In the genomic region with DNA sequence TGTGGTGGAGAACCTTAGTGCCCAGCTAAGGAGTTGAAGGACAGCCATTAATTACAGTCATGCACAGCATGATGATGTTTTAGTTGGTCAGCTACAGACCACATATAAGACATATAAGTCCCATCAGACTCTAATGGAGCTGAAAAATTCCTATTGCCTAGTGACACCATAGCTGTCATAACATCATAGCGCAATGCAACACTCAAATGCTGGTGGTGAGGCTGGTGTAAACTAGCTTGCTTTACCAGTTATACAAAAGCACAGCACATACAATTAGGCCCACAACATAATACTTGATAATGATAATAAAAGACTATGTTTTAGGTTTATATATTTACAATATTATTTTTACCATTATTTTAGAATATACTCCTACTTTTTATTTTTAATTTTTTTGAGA, we compare ENCODE assay signal across 21 cellular contexts. TPM values are rescaled to one million over a fixed set of nuclear protein-coding genes. Genes with fewer than 3 reads are reported as not detected.
DNase-seq lines count a peak whose midpoint lies in the region; ATAC-seq and TF ChIP-seq lines count a peak whose summit lies in the region.
"Had no signal": no experiment of that assay in that cellular context is flagged by ENCODE, and none has a peak within 500 bp of the region (broad histone marks: within the 10 kb centered on the region; RNA-seq: fewer than 3 reads in every experiment).

No MANE protein-coding gene starts in this region.

- H4K20me1 ChIP-seq in IMR-90 (ENCODE audit: insufficient read depth, low read length): no peaks in the 10 kb centered on the region

- H3K9me3 ChIP-seq in left ventricle myocardium inferior (replicated peaks) (no peaks in the 10 kb centered on the region), IMR-90 (ENCODE audit: control insufficient read depth, insufficient read depth, low read length) (no peaks in the 10 kb centered on the region), gastrocnemius medialis (no peaks in the 10 kb centered on the region)
- H3K9me3 ChIP-seq in effector memory CD4-positive, alpha-beta T cell (ENCODE audit: control insufficient read depth, low read length): no peaks in the 10 kb centered on the region
- H3K9me3 ChIP-seq: SJSA1 had no signal

- dilution Hi-C loops in IMR-90 (cut with HindIII; ENCODE audit: low sequenced_read_pairs, unreplicated experiment): no loop called here

- DNase-seq in left ventricle myocardium inferior: no peak
- no peak for DNase-seq in Right ventricle myocardium inferior (ENCODE audit: missing footprints)
- no peak for DNase-seq in IMR-90
- peak; percentile 10 for DNase-seq in left lobe of liver (ENCODE audit: low spot score)
- no peak for DNase-seq in gastrocnemius medialis
- no peak for DNase-seq in effector memory CD4-positive, alpha-beta T cell
- no peak for DNase-seq in NCI-H774 (lab: John Stamatoyannopoulos, UW)
- DNase-seq: Calu3, DMS79 treated with DMSO at 0.1 percent for 48 hours, GF-D8, Karpas-422, NCI-H1105, NCI-H1436 treated with DMSO at 0.1 percent for 48 hours, NCI-H187 treated with DMSO at 0.1 percent for 48 hours, NCI-H2171 treated with DMSO at 0.1 percent for 48 hours, NCI-H524, NCI-H748 treated with DMSO at 0.1 percent for 48 hours, PC-3 had no signal

- no peak overlapping the region for H3K56ac ChIP-seq in IMR-90 (ENCODE audit: extremely low read depth, insufficient read depth, low read length)

- no peak overlapping the region for H2AFZ ChIP-seq in IMR-90 (replicated peaks; ENCODE audit: low read length, poor library complexity)

- H3K9me1 ChIP-seq in IMR-90 (ENCODE audit: insufficient read depth, low read length): peaks cover 3% of the 10 kb centered on the region

- H3K27me3 ChIP-seq in left ventricle myocardium inferior (ENCODE audit: low read depth) (peaks cover 11% of the 10 kb centered on the region), IMR-90 (ENCODE audit: control insufficient read depth, insufficient read depth, low read length) (no peaks in the 10 kb centered on the region), gastrocnemius medialis (no peaks in the 10 kb centered on the region)
- no peaks in the 10 kb centered on the region for H3K27me3 ChIP-seq in effector memory CD4-positive, alpha-beta T cell (replicated peaks; ENCODE audit: control insufficient read depth, insufficient read depth, low read length, poor library complexity, severe bottlenecking)
- H3K27me3 ChIP-seq: SJSA1 had no signal

- H2BK5ac ChIP-seq in IMR-90 (ENCODE audit: low read depth, low read length, poor library complexity, severe bottlenecking): no peak overlapping the region

- TF ChIP-seq CTCF in left ventricle myocardium inferior (IDR thresholded peaks at IDR 0.05; ENCODE audit: borderline replicate concordance) (no peak), IMR-90 (conservative IDR thresholded peaks at IDR 0.05; ENCODE audit: low read depth, low read length) (no peak), gastrocnemius medialis (IDR thresholded peaks at IDR 0.05 in 4 of 5, conservative IDR thresholded peaks at IDR 0.05 in 1 of 5) (no peak)

- H2AK9ac ChIP-seq in IMR-90 (replicated peaks; ENCODE audit: low read depth, low read length, poor library complexity): no peak overlapping the region

- H2AK5ac ChIP-seq in IMR-90 (ENCODE audit: low read depth, low read length): peak overlapping the region; percentile 33; the same call in 1 of the 2 replicates

- ATAC-seq in Right ventricle myocardium inferior (no peak), IMR-90 (ENCODE audit: low read depth) (no peak), left lobe of liver (no peak), gastrocnemius medialis (no peak), GM21515 (IDR thresholded peaks at IDR 0.05; ENCODE audit: unreplicated experiment) (no peak)
- ATAC-seq: HCT116, PC-3 had no signal

- no peak overlapping the region for H3K4ac ChIP-seq in IMR-90 (ENCODE audit: low read depth, low read length)

- no TSS peak for BruUV-seq in IMR-90 (replicated peaks; lab: Mats Ljungman, UMichigan)

- H3K4me1 ChIP-seq in left ventricle myocardium inferior: peaks cover 69% of the 10 kb centered on the region
- H3K4me1 ChIP-seq in IMR-90 (ENCODE audit: control insufficient read depth, insufficient read depth, low read length): peaks cover 1% of the 10 kb centered on the region; the same call in 1 of the 2 replicates
- peaks cover 28 to 37% of the 10 kb centered on the region in 2 donors for H3K4me1 ChIP-seq in gastrocnemius medialis
- H3K4me1 ChIP-seq in effector memory CD4-positive, alpha-beta T cell (ENCODE audit: control insufficient read depth, insufficient read depth, low read length, poor library complexity, severe bottlenecking): peaks cover 5% of the 10 kb centered on the region

- no peak overlapping the region for H2BK120ac ChIP-seq in IMR-90 (ENCODE audit: low read depth, low read length)

- H3K4me3 ChIP-seq in left ventricle myocardium inferior (peak overlapping the region; percentile 6), IMR-90 (ENCODE audit: insufficient read depth, low read depth, low read length) (no peak overlapping the region), gastrocnemius medialis (no peak overlapping the region)
- H3K4me3 ChIP-seq in effector memory CD4-positive, alpha-beta T cell (ENCODE audit: insufficient read depth, low read depth, low read length, poor library complexity, severe bottlenecking): no peak overlapping the region
- H3K4me3 ChIP-seq: SJSA1 had no signal

- intact Hi-C loops in left ventricle myocardium inferior (cut with micrococcal nuclease) (no loop called here), Right ventricle myocardium inferior (cut with DNase I) (no loop called here), IMR-90 (cut with micrococcal nuclease) (no loop called here), gastrocnemius medialis (cut with DNase I; ENCODE audit: low total_unique reads) (loop anchor here (5.0 kb wide), 1 partner anchor 140 kb away; no protein-coding TSS in a partner anchor)

- POLR2A ChIA-PET in IMR-90 (lab: Charles Lee; ENCODE audit: unreplicated experiment): no interaction called here

- H3K27ac ChIP-seq in left ventricle myocardium inferior (replicated peaks) (peak overlapping the region; percentile 77), IMR-90 (ENCODE audit: insufficient read depth, low read length) (peak overlapping the region; percentile 54; the same call in 1 of the 2 replicates), gastrocnemius medialis (peak overlapping the region; percentile 12 to 73 (median 68))
- H3K27ac ChIP-seq in effector memory CD4-positive, alpha-beta T cell (ENCODE audit: insufficient read depth, low read length, poor library complexity, severe bottlenecking): no peak overlapping the region
- H3K27ac ChIP-seq: SJSA1 had no signal

- WGBS in IMR-90 (ENCODE audit: extremely low coverage in 2 of 2, insufficient read length in 1 of 2), 2 experiments: no CpG with 5 or more reads among the region's 1 CpG

- 0 out of 2 replicates have a peak overlapping the region, but pooled peaks have one; percentile 1 for H3K14ac ChIP-seq in IMR-90 (replicated peaks; ENCODE audit: low read depth, low read length)

- H4K91ac ChIP-seq in IMR-90 (ENCODE audit: insufficient read depth, low read depth, low read length): no peak overlapping the region

- TF ChIP-seq RAD21 in IMR-90 (IDR thresholded peaks at IDR 0.05; ENCODE audit: low read length): no peak

- H4K5ac ChIP-seq in IMR-90 (ENCODE audit: low read depth, low read length): no peak overlapping the region

- no peak overlapping the region for H2BK20ac ChIP-seq in IMR-90 (ENCODE audit: low read depth, low read length)

- H4K8ac ChIP-seq in IMR-90 (ENCODE audit: low read depth in 2 of 2, low read length in 2 of 2): peak overlapping the region in 1 of 2 experiments; percentile 83; a peak in 1 of 4 replicates

- no peak for TF ChIP-seq POLR2A in IMR-90 (IDR thresholded peaks at IDR 0.05; ENCODE audit: low read depth, low read length)
- TF ChIP-seq POLR2A in gastrocnemius medialis (IDR thresholded peaks at IDR 0.05): no peak

- CTCF ChIA-PET in IMR-90 (lab: Yijun Ruan, JAX): interaction anchor here (1.1 to 1.5 kb wide), 2 partner anchors 8 to 12 kb away, joined by 5 read pairs; no protein-coding TSS in a partner anchor

- H3K79me1 ChIP-seq in IMR-90 (ENCODE audit: low read depth in 1 of 2, low read length in 2 of 2): peaks cover 4 to 5% of the 10 kb centered on the region in 2 experiments; a peak in 2 of 4 replicates

- H3K4me2 ChIP-seq in IMR-90 (ENCODE audit: low read depth, low read length): no peak overlapping the region

- peak overlapping the region; percentile 59; the same call in 1 of the 2 replicates for H3K23ac ChIP-seq in IMR-90 (ENCODE audit: low read depth, low read length)

- no peak overlapping the region for H3K9ac ChIP-seq in IMR-90 (ENCODE audit: low read depth, low read length)

- no peak overlapping the region; the same call in 2 of the 3 replicates for H2BK15ac ChIP-seq in IMR-90 (ENCODE audit: low read depth, low read length)

- H3K18ac ChIP-seq in IMR-90 (ENCODE audit: low read depth, low read length): no peak overlapping the region

- peaks cover 3% of the 10 kb centered on the region for H3K36me3 ChIP-seq in left ventricle myocardium inferior
- H3K36me3 ChIP-seq in IMR-90 (ENCODE audit: control insufficient read depth, insufficient read depth, low read length): no peaks in the 10 kb centered on the region
- no peaks in the 10 kb centered on the region for H3K36me3 ChIP-seq in gastrocnemius medialis
- peaks cover 10% of the 10 kb centered on the region for H3K36me3 ChIP-seq in effector memory CD4-positive, alpha-beta T cell (ENCODE audit: control insufficient read depth, insufficient read depth, low read length)
- H3K36me3 ChIP-seq: SJSA1 had no signal

- in situ Hi-C loops in IMR-90 (cut with MboI; ENCODE audit: low sequenced_read_pairs): no loop called here
- in situ Hi-C loops in gastrocnemius medialis (cut with MboI; ENCODE audit: low sequenced_read_pairs in 4 of 4): loop anchor here in 2 of 4 donors (25.0 kb wide), 1 partner anchor 270 kb away; a partner anchor contains a TSS

TF ChIP-seq in IMR-90, 13 proteins besides CTCF, POLR2A, EP300 and RAD21 (continues in another document):
- TF ChIP-seq CEBPB (IDR thresholded peaks at IDR 0.05; ENCODE audit: low read depth, low read length) (no peak), RFX5 (IDR thresholded peaks at IDR 0.05; ENCODE audit: low read depth, low read length) (no peak), MXI1 (IDR thresholded peaks at IDR 0.05; ENCODE audit: borderline replicate concordance, low read depth, low read length) (no peak)

RNA-seq across cellular contexts. Expression of a gene that starts 3.9 kb away (rescaled TPM):
- total RNA-seq in left ventricle myocardium inferior (119 TPM), Right ventricle myocardium inferior (136 TPM), IMR-90 (2012; rRNA removed) (5.8 and 6.3 TPM in 2 replicates), left lobe of liver (966 TPM), gastrocnemius medialis (10 to 100 TPM; 15.9 to 49.4 (median 28.2) TPM)
- polyA plus RNA-seq in IMR-90 (2012; rRNA removed): 24.6 and 29.4 TPM in 2 replicates
- polyA plus RNA-seq in IMR-90 (2012; cell fraction: cytosol; rRNA removed): 17.8 and 20.6 TPM in 2 replicates
- 238 and 385 TPM in 2 replicates for polyA plus RNA-seq in IMR-90 (2012; cell fraction: nucleus; rRNA removed; ENCODE audit: low replicate concordance)

RNA-seq across cellular contexts. Expression of a gene that starts 9.5 kb away (rescaled TPM):
- total RNA-seq in left ventricle myocardium inferior (130 TPM), Right ventricle myocardium inferior (132 TPM), IMR-90 (2012; rRNA removed) (70.4 and 140 TPM in 2 replicates), left lobe of liver (796 TPM), gastrocnemius medialis (10 to 100 TPM; 44.6 to 75.4 (median 61.1) TPM)
- 66.1 and 83.1 TPM in 2 replicates for polyA plus RNA-seq in IMR-90 (2012; rRNA removed)
- polyA plus RNA-seq in IMR-90 (2012; cell fraction: cytosol; rRNA removed): 10.1 and 13.6 TPM in 2 replicates
- polyA plus RNA-seq in IMR-90 (2012; cell fraction: nucleus; rRNA removed; ENCODE audit: low replicate concordance): 7.2 and 37.5 TPM in 2 replicates
